ENCODE assay signal across 1 cellular context in the genomic region with DNA sequence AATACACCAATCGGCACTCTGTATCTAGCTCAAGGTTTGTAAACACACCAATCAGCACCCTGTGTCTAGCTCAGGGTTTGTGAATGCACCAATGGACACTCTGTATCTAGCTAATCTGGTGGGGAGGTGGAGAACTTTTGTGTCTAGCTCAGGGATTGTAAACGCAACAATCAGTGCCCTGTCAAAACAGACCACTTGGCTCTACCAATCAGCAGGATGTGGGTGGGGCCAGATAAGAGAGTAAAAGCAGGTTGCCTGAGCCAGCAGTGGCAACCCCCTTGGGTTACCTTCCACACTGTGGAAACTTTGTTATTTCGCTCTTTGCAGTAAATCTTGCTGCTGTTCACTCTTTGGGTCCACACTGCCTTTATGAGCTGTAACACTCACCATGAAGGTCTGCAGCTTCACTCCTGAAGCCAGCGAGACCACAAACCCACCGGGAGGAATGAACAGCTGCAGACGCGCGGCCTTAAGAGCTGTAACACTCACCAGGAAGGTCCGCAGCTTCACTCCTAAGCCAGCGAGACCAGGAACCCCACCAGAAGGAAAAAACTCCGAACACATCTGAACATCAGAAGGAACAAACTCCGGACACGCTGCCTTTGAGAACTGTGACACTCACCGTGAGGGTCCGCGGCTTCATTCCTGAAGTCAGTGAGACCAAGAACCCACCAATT.
TF ChIP-seq lines count a peak whose summit lies in the region.

No MANE protein-coding gene starts in this region.

TF ChIP-seq in endothelial cell of umbilical vein, 7 proteins besides CTCF, POLR2A, EP300 and RAD21:
- peak; percentile 29 for TF ChIP-seq EZH2 (IDR thresholded peaks at IDR 0.05; ENCODE audit: borderline replicate concordance, low read depth, low read length, severe bottlenecking)
